ENCODE assay signal across 16 cellular contexts in the genomic region with DNA sequence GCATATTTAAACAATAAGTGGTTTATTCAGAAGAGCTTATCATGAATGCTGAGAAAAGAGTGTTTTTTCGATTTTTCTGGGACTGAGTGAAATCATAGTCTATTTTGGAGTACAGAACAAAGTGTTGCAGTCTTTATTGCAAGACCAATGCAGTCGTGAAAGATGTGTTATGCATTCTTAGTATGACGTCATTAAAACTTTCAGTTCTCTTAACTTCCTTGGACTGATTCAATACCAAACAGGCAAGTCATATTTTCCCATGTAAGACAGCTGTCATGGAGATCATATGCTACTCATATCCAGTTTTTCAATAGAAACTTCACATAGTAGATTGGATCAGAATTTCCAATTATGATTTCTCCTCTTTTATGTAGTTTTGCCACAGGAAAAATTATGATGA.
A peak's percentile ranks its signal among the peaks of the same experiment; 100 is the strongest.
DNase-seq lines count a peak whose midpoint lies in the region; ATAC-seq, FAIRE-seq and TF ChIP-seq lines count a peak whose summit lies in the region.
"Had no signal": no experiment of that assay in that cellular context is flagged by ENCODE, and none has a peak within 500 bp of the region (broad histone marks: within the 10 kb centered on the region; RNA-seq: fewer than 3 reads in every experiment).

No MANE protein-coding gene starts in this region.

- no peaks in the 10 kb centered on the region for H3K9me3 ChIP-seq in GM12878 (replicated peaks; ENCODE audit: control insufficient read depth, insufficient read depth, low read length)
- H3K9me3 ChIP-seq in neural cell (ENCODE audit: low read length), result no peaks in the 10 kb centered on the region
- peaks cover 0 to 6% of the 10 kb centered on the region in 2 donors for H3K9me3 ChIP-seq in CD4-positive, alpha-beta memory T cell (ENCODE audit: control insufficient read depth in 1 of 2, low read length in 2 of 2)

- ATAC-seq in HG02885 (IDR thresholded peaks at IDR 0.05; ENCODE audit: poor library complexity, unreplicated experiment) (peak; percentile 48), GM12878 (peak; percentile 59), WTC11 (no peak)
- ATAC-seq: GM23338 had no signal

- H3K36me3 Mint-ChIP-seq in CD4-positive, alpha-beta memory T cell, result no peaks in the 10 kb centered on the region
- H3K36me3 Mint-ChIP-seq in WTC11, result no peaks in the 10 kb centered on the region
- H3K36me3 Mint-ChIP-seq: CD4-positive, CD25-positive, alpha-beta regulatory T cell had no signal

- no peaks in the 10 kb centered on the region for H3K9me2 ChIP-seq in neural cell (ENCODE audit: insufficient read depth, low read length)

- SMC1A ChIA-PET in GM12878 (lab: Charles Lee; ENCODE audit: uncharacterized antibody, unreplicated experiment), result interaction anchor here (1.5 kb wide), 1 partner anchor 11 kb away, joined by 3 read pairs; no protein-coding TSS in a partner anchor

- POLR2A ChIA-PET in GM12878 (lab: Charles Lee) (no interaction called here), WTC11 (lab: Charles Lee) (no interaction called here)
- POLR2A ChIA-PET in CD4-positive, alpha-beta memory T cell (lab: Charles Lee; ENCODE audit: partially characterized antibody), result no interaction called here

- no peaks in the 10 kb centered on the region for H3K4me1 Mint-ChIP-seq in CD4-positive, alpha-beta memory T cell
- peaks cover 1% of the 10 kb centered on the region; the same call in 1 of the 2 replicates for H3K4me1 Mint-ChIP-seq in WTC11
- H3K4me1 Mint-ChIP-seq: CD4-positive, CD25-positive, alpha-beta regulatory T cell; GM23338 had no signal

- no peaks in the 10 kb centered on the region for H3K4me1 ChIP-seq in GM12878 (ENCODE audit: control insufficient read depth, insufficient read depth, low read length)
- no peaks in the 10 kb centered on the region for H3K4me1 ChIP-seq in CD4-positive, alpha-beta memory T cell (ENCODE audit: insufficient read depth, low read length)
- H3K4me1 ChIP-seq: BLaER1 treated with 17β-estradiol and CSF1 and Interleukin-3, amounts not matched to agents 10 nM and 100 nM had no signal

- TF ChIP-seq CTCF in GM12878 (IDR thresholded peaks at IDR 0.05 in 2 of 3, conservative IDR thresholded peaks at IDR 0.05 in 1 of 3; ENCODE audit: control insufficient read depth in 2 of 3, extremely low read depth in 1 of 3, insufficient read depth in 1 of 3, low read depth in 3 of 3, low read length in 3 of 3) (no peak), neural cell (IDR thresholded peaks at IDR 0.05; ENCODE audit: poor library complexity, severe bottlenecking) (no peak), WTC11 (IDR thresholded peaks at IDR 0.05) (no peak)

- H3K4me3 Mint-ChIP-seq in CD4-positive, alpha-beta memory T cell, result no peak overlapping the region
- no peak overlapping the region for H3K4me3 Mint-ChIP-seq in WTC11
- H3K4me3 Mint-ChIP-seq: CD4-positive, CD25-positive, alpha-beta regulatory T cell; GM23338 had no signal

- H3K9me3 Mint-ChIP-seq in CD4-positive, alpha-beta memory T cell, result peaks cover 0 to 30% (median 10%) of the 10 kb centered on the region in 8 donors
- H3K9me3 Mint-ChIP-seq in WTC11, result peaks cover 14% of the 10 kb centered on the region
- H3K9me3 Mint-ChIP-seq: GM23338 had no signal

- FAIRE-seq in GM12891 (lab: Jason Lieb, UNC) (no peak), GM12878 (lab: Jason Lieb, UNC) (no peak)
- FAIRE-seq: GM12892, HTR-8/SVneo had no signal

- TF ChIP-seq POLR2A in GM12891 (IDR thresholded peaks at IDR 0.05; ENCODE audit: low read depth, low read length) (no peak), GM12878 (IDR thresholded peaks at IDR 0.05; ENCODE audit: low read depth, low read length) (no peak)

- CTCF ChIA-PET in GM12878 (lab: Yijun Ruan, JAX), result no interaction called here
- CTCF ChIA-PET in CD4-positive, alpha-beta memory T cell (lab: Charles Lee; ENCODE audit: partially characterized antibody), result no interaction called here
- CTCF ChIA-PET in WTC11 (lab: Charles Lee), result no interaction called here

- DNase-seq in GM12891 (ENCODE audit: insufficient read length, low spot score) (no peak), GM12878 (ENCODE audit: low read depth, low spot score) (no peak), WTC11 (ENCODE audit: low spot score) (no peak), NOMO-1 (lab: John Stamatoyannopoulos, UW; ENCODE audit: unreplicated experiment in 2 of 2) (no peak)
- no peak for DNase-seq in CD4-positive, alpha-beta memory T cell
- DNase-seq: ACHN; Calu3; CD4-positive, CD25-positive, alpha-beta regulatory T cell; DMS79; H7 had no signal

- intact Hi-C loops in GM12878 (cut with micrococcal nuclease; ENCODE audit: unreplicated experiment), result no loop called here
- intact Hi-C loops in CD4-positive, alpha-beta memory T cell (cut with micrococcal nuclease), result no loop called here

- H4K20me1 ChIP-seq in GM12878 (ENCODE audit: control insufficient read depth, insufficient read depth), result no peaks in the 10 kb centered on the region
- no peaks in the 10 kb centered on the region for H4K20me1 ChIP-seq in neural cell (ENCODE audit: insufficient read depth)
- H4K20me1 ChIP-seq: BLaER1 treated with 17β-estradiol and CSF1 and Interleukin-3, amounts not matched to agents 10 nM and 100 nM had no signal

- in situ Hi-C loops in GM12878 (cut with MboI), result no loop called here

- H3F3A ChIP-seq in neural cell (ENCODE audit: insufficient read depth, low read length, poor library complexity, severe bottlenecking), result no peaks in the 10 kb centered on the region

- WGBS in GM12878 (ENCODE audit: insufficient coverage, insufficient replicate concordance, low lambda C conversion rate, missing lambda C conversion rate), result 11% methylated on average over 3 of the region's 3 CpGs

- RAD21 ChIA-PET in GM12878 (lab: Charles Lee; ENCODE audit: unreplicated experiment), result no interaction called here

- no peaks in the 10 kb centered on the region for H3K27me3 Mint-ChIP-seq in CD4-positive, alpha-beta memory T cell
- no peaks in the 10 kb centered on the region for H3K27me3 Mint-ChIP-seq in WTC11 (ENCODE audit: low read depth)
- H3K27me3 Mint-ChIP-seq: CD4-positive, CD25-positive, alpha-beta regulatory T cell had no signal

- H3K9ac ChIP-seq in GM12878 (ENCODE audit: control insufficient read depth, insufficient read depth, low read length) (no peak overlapping the region), neural cell (ENCODE audit: low read length) (no peak overlapping the region)
- H3K9ac ChIP-seq: BLaER1 treated with 17β-estradiol and CSF1 and Interleukin-3, amounts not matched to agents 10 nM and 100 nM had no signal

- no peaks in the 10 kb centered on the region for H3K27me3 ChIP-seq in GM12878 (replicated peaks in 1 of 2; ENCODE audit: control insufficient read depth in 2 of 2, insufficient read depth in 2 of 2, low read length in 1 of 2)
- no peaks in the 10 kb centered on the region for H3K27me3 ChIP-seq in neural cell (ENCODE audit: insufficient read depth, low read depth, low read length)
- no peaks in the 10 kb centered on the region for H3K27me3 ChIP-seq in CD4-positive, alpha-beta memory T cell (ENCODE audit: insufficient read depth, low read length)
- H3K27me3 ChIP-seq: BLaER1 treated with 17β-estradiol and CSF1 and Interleukin-3, amounts not matched to agents 10 nM and 100 nM had no signal

- BruUV-seq in GM12878 (replicated peaks; lab: Mats Ljungman, UMichigan), result no TSS peak

- TF ChIP-seq RAD21 in GM12878 (IDR thresholded peaks at IDR 0.05; ENCODE audit: insufficient read depth, low read depth, low read length) (no peak), neural cell (conservative IDR thresholded peaks at IDR 0.05) (no peak)

- H3K79me2 ChIP-seq in GM12878 (ENCODE audit: control insufficient read depth, insufficient read depth, low read length) (no peaks in the 10 kb centered on the region), neural cell (replicated peaks; ENCODE audit: insufficient read depth, low read length) (no peaks in the 10 kb centered on the region)

- TF ChIP-seq EP300 in GM12878 (IDR thresholded peaks at IDR 0.05; ENCODE audit: borderline replicate concordance in 1 of 2, control insufficient read depth in 1 of 2, low read depth in 2 of 2, low read length in 2 of 2) (no peak; a peak in 1 of 4 replicates), neural cell (conservative IDR thresholded peaks at IDR 0.05; ENCODE audit: poor library complexity, severe bottlenecking) (peak; percentile 50)

- H3K4me2 ChIP-seq in GM12878 (ENCODE audit: control insufficient read depth, insufficient read depth) (no peak overlapping the region), neural cell (ENCODE audit: low read length) (no peak overlapping the region)
- H3K4me2 ChIP-seq: BLaER1 treated with 17β-estradiol and CSF1 and Interleukin-3, amounts not matched to agents 10 nM and 100 nM; GM23338 had no signal

- no peak overlapping the region for H2AFZ ChIP-seq in GM12878 (ENCODE audit: control insufficient read depth, low read depth, low read length)
- no peak overlapping the region for H2AFZ ChIP-seq in neural cell (ENCODE audit: low read depth, low read length)
- H2AFZ ChIP-seq: GM23338 had no signal

- H3K27ac ChIP-seq in GM12878 (ENCODE audit: control insufficient read depth, insufficient read depth), result no peak overlapping the region
- peak overlapping the region; percentile 7 for H3K27ac ChIP-seq in neural cell (ENCODE audit: low read length)
- H3K27ac ChIP-seq in CD4-positive, alpha-beta memory T cell (ENCODE audit: low read depth, low read length), result no peak overlapping the region
- H3K27ac ChIP-seq: BLaER1 treated with 17β-estradiol and CSF1 and Interleukin-3, amounts not matched to agents 10 nM and 100 nM had no signal

- no peak overlapping the region for H3K27ac Mint-ChIP-seq in CD4-positive, alpha-beta memory T cell
- H3K27ac Mint-ChIP-seq in WTC11, result no peak overlapping the region
- H3K27ac Mint-ChIP-seq: CD4-positive, CD25-positive, alpha-beta regulatory T cell; GM23338 had no signal

- H3K36me3 ChIP-seq in GM12878 (ENCODE audit: control insufficient read depth in 2 of 2, insufficient read depth in 2 of 2, low read length in 1 of 2), result no peaks in the 10 kb centered on the region
- H3K36me3 ChIP-seq in neural cell (ENCODE audit: insufficient read depth, low read length), result no peaks in the 10 kb centered on the region
- H3K36me3 ChIP-seq in CD4-positive, alpha-beta memory T cell (ENCODE audit: insufficient read depth, low read length), result no peaks in the 10 kb centered on the region
- H3K36me3 ChIP-seq: BLaER1 treated with 17β-estradiol and CSF1 and Interleukin-3, amounts not matched to agents 10 nM and 100 nM had no signal

- no peak overlapping the region for H3K4me3 ChIP-seq in GM12878
- H3K4me3 ChIP-seq in neural cell (ENCODE audit: low read length), result no peak overlapping the region
- H3K4me3 ChIP-seq in CD4-positive, alpha-beta memory T cell (ENCODE audit: low read length in 2 of 2), result no peak overlapping the region
- H3K4me3 ChIP-seq: BLaER1 treated with 17β-estradiol and CSF1 and Interleukin-3, amounts not matched to agents 10 nM and 100 nM; GM23338 had no signal

TF ChIP-seq in GM12891, 5 proteins besides CTCF, POLR2A, EP300 and RAD21 (continues in another document):
- TF ChIP-seq SPI1 (IDR thresholded peaks at IDR 0.05; ENCODE audit: low read depth, low read length), result peak; percentile 65

TF ChIP-seq in GM12878, 131 proteins besides CTCF, POLR2A, EP300 and RAD21 (continues in another document):
- TF ChIP-seq JUND (IDR thresholded peaks at IDR 0.05; ENCODE audit: low read depth, low read length), result peak; percentile 58; the same call in 1 of the 2 replicates

TF ChIP-seq in WTC11, 78 proteins besides CTCF, POLR2A, EP300 and RAD21 (continues in another document):
- TF ChIP-seq, protein P1, sequence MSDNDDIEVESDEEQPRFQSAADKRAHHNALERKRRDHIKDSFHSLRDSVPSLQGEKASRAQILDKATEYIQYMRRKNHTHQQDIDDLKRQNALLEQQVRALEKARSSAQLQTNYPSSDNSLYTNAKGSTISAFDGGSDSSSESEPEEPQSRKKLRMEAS (CRISPR knock-in tag; IDR thresholded peaks at IDR 0.05), result no peak
